Comparison of ENCODE assay signal across 8 cellular contexts in genomic region chr7:43646603-43647313, GRCh38.
A peak's percentile ranks its signal among the peaks of the same experiment; 100 is the strongest.
DNase-seq lines count a peak whose midpoint lies in the region; ATAC-seq and TF ChIP-seq lines count a peak whose summit lies in the region.

No MANE protein-coding gene starts in this region.

- H4K20me1 ChIP-seq in fibroblast of lung (ENCODE audit: control insufficient read depth, extremely low read depth, insufficient read depth, low read length): no peaks in the 10 kb centered on the region

- H3K79me2 ChIP-seq in fibroblast of lung (ENCODE audit: control insufficient read depth, insufficient read depth, low read length) (peaks cover 2% of the 10 kb centered on the region), parathyroid adenoma (peaks cover 1% of the 10 kb centered on the region)

- peak overlapping the region in 3 of 4 experiments; percentile 23 to 32 (median 29) for H3K4me3 ChIP-seq in fibroblast of lung (replicated peaks in 1 of 4; ENCODE audit: control extremely low read depth in 1 of 4, insufficient read depth in 1 of 4, low read depth in 3 of 4, low read length in 4 of 4)
- no peak overlapping the region for H3K4me3 ChIP-seq in parathyroid adenoma (ENCODE audit: low read depth, low read length)

- no peak for TF ChIP-seq CTCF in fibroblast of lung (conservative IDR thresholded peaks at IDR 0.05 in 1 of 2, IDR thresholded peaks at IDR 0.05 in 1 of 2; ENCODE audit: low read depth in 1 of 2, low read length in 2 of 2)
- TF ChIP-seq CTCF in parathyroid adenoma (IDR thresholded peaks at IDR 0.05): no peak

- H3K27me3 ChIP-seq in fibroblast of lung (ENCODE audit: control insufficient read depth, insufficient read depth, low read length): no peaks in the 10 kb centered on the region
- no peaks in the 10 kb centered on the region for H3K27me3 ChIP-seq in parathyroid adenoma (ENCODE audit: control insufficient read depth, insufficient read depth, low read length)

- H3K27ac ChIP-seq in fibroblast of lung (ENCODE audit: insufficient read depth, low read length) (peak overlapping the region; percentile 99), parathyroid adenoma (peak overlapping the region; percentile 12)

- H3K4me2 ChIP-seq in fibroblast of lung (ENCODE audit: extremely low read depth, insufficient read depth, low read length) (peak overlapping the region; percentile 89), parathyroid adenoma (ENCODE audit: low read length) (no peak overlapping the region)

- peaks cover 57% of the 10 kb centered on the region for H3K4me1 ChIP-seq in fibroblast of lung (ENCODE audit: control insufficient read depth, extremely low read depth, insufficient read depth, low read length)
- no peaks in the 10 kb centered on the region for H3K4me1 ChIP-seq in parathyroid adenoma

- H3K36me3 ChIP-seq in fibroblast of lung (ENCODE audit: control insufficient read depth, insufficient read depth, low read length): peaks cover 2% of the 10 kb centered on the region
- H3K36me3 ChIP-seq in parathyroid adenoma (ENCODE audit: control insufficient read depth, insufficient read depth, low read length): no peaks in the 10 kb centered on the region

- peak overlapping the region; percentile 76 for H3K9ac ChIP-seq in fibroblast of lung (ENCODE audit: insufficient read depth, low read length)
- H3K9ac ChIP-seq in parathyroid adenoma: no peak overlapping the region

- H3K9me3 ChIP-seq in fibroblast of lung (ENCODE audit: control insufficient read depth, insufficient read depth, low read depth, low read length): no peaks in the 10 kb centered on the region
- H3K9me3 ChIP-seq in parathyroid adenoma (ENCODE audit: control insufficient read depth, low read length): no peaks in the 10 kb centered on the region

- peak; percentile 54 for DNase-seq in GM03348 (ENCODE audit: low spot score)
- DNase-seq in RPMI8226: peak; percentile 37
- peak; percentile 41 to 70 for DNase-seq in fibroblast of lung (ENCODE audit: low read depth in 2 of 2)
- DNase-seq in DMS114 treated with DMSO at 0.1 percent for 48 hours (lab: John Stamatoyannopoulos, UW; ENCODE audit: unreplicated experiment): no peak
- DNase-seq in central memory CD4-positive, alpha-beta T cell: no peak
- DNase-seq in NCI-H524 treated with DMSO at 0.1 percent for 48 hours (lab: John Stamatoyannopoulos, UW): no peak

- H2AFZ ChIP-seq in fibroblast of lung (ENCODE audit: low read length): no peak overlapping the region
- no peak overlapping the region for H2AFZ ChIP-seq in parathyroid adenoma

- no peak for ATAC-seq in GM19397 (IDR thresholded peaks at IDR 0.05; ENCODE audit: unreplicated experiment)

Comparison
In these comparisons a context has a peak if more than half of its experiments do, and no peak if none do; other contexts are left out.
1. DNase-seq: peak in GM03348 (single experiment), RPMI8226 (single experiment) and fibroblast of lung (2 of 2); none in DMS114 treated with DMSO at 0.1 percent for 48 hours (single experiment), central memory CD4-positive, alpha-beta T cell (single experiment) and NCI-H524 treated with DMSO at 0.1 percent for 48 hours (single experiment).